ENCODE assay signal across 9 cellular contexts in the genomic region with DNA sequence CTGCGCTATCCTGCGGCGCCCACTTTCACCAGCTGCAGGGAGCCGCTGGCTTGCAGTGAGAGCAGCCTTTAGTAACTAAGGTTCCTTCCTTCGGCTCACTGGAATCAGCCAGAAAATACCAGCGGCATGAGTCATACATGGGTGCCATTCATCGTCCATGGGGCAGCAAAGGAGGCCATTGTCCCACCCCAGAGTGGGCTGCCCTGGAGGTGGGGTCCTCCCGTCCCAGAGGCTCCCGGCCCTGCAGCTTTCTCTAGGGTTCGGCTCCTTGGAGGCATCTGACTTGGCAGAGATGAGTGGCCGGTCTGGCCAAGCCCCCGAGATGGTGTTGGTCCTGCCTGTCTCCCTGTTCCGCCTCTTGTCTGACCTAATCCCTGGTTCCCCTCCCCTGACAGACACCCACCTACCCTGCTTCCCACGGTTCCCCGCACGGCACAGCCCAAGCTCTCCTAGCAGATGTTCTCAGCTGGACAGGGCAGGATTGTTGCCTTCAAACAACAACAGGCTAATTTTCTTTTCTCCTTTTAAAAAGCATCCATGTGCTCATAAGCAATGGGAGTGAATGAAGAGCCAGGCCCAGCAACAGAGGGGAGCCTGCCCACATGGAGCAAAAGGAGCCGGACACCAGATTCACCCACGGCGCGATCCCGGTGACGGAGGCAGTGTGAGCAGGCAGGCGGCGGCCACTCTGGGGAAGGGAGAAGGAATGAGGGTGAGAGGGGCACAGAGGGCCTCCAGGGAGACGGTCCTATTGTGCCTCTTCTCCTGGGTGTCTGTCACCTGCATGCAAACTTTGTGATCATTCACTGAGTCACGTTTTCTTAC.
A peak's percentile ranks its signal among the peaks of the same experiment; 100 is the strongest.
DNase-seq lines count a peak whose midpoint lies in the region; ATAC-seq and TF ChIP-seq lines count a peak whose summit lies in the region.
"Had no signal": no experiment of that assay in that cellular context is flagged by ENCODE, and none has a peak within 500 bp of the region (broad histone marks: within the 10 kb centered on the region; RNA-seq: fewer than 3 reads in every experiment).

No MANE protein-coding gene starts in this region.

- no peak overlapping the region for H3K9ac ChIP-seq in mesendoderm (ENCODE audit: low read length)

- WGBS in esophagus muscularis mucosa, result 85% methylated on average over 26 of the region's 26 CpGs
- no CpG with 5 or more reads among the region's 26 CpGs for WGBS in mesendoderm (ENCODE audit: extremely low coverage, insufficient coverage, low lambda C conversion rate)

- TF ChIP-seq POLR2A in esophagus muscularis mucosa (IDR thresholded peaks at IDR 0.05; ENCODE audit: low read depth), result no peak

- peak overlapping the region; percentile 45 to 69 (median 53) for H3K27ac ChIP-seq in esophagus muscularis mucosa (replicated peaks in 1 of 4)
- no peak overlapping the region for H3K27ac ChIP-seq in mesendoderm (ENCODE audit: low read depth, low read length)
- H3K27ac ChIP-seq in coronary artery, result peak overlapping the region in 1 of 2 donors; percentile 60

- H4K8ac ChIP-seq in mesendoderm (ENCODE audit: low read depth, low read length), result no peak overlapping the region

- H4K5ac ChIP-seq in mesendoderm (ENCODE audit: low read length), result no peak overlapping the region

- TF ChIP-seq CTCF in esophagus muscularis mucosa (IDR thresholded peaks at IDR 0.05), result no peak
- TF ChIP-seq CTCF in coronary artery (IDR thresholded peaks at IDR 0.05), result no peak

- H2BK5ac ChIP-seq in mesendoderm (ENCODE audit: low read length), result no peak overlapping the region

- TF ChIP-seq EP300 in Ishikawa (IDR thresholded peaks at IDR 0.05; ENCODE audit: borderline replicate concordance), result no peak
- TF ChIP-seq EP300 in esophagus muscularis mucosa (IDR thresholded peaks at IDR 0.05), result no peak

- H3K4me3 ChIP-seq in esophagus muscularis mucosa (no peak overlapping the region), mesendoderm (ENCODE audit: low read length) (no peak overlapping the region), coronary artery (no peak overlapping the region)

- no peaks in the 10 kb centered on the region for H3K36me3 ChIP-seq in esophagus muscularis mucosa
- H3K36me3 ChIP-seq in mesendoderm (ENCODE audit: control insufficient read depth, insufficient read depth, low read length), result no peaks in the 10 kb centered on the region

- H3K27me3 ChIP-seq in esophagus muscularis mucosa (peaks cover 0 to 23% (median 0%) of the 10 kb centered on the region in 4 donors), mesendoderm (ENCODE audit: insufficient read depth, low read length, poor library complexity) (no peaks in the 10 kb centered on the region)

- H2BK120ac ChIP-seq in mesendoderm (ENCODE audit: low read depth, low read length), result no peak overlapping the region

- H3K4me2 ChIP-seq in mesendoderm (ENCODE audit: low read length), result no peak overlapping the region

- no peak for ATAC-seq in HG03095 (IDR thresholded peaks at IDR 0.05; ENCODE audit: unreplicated experiment)
- ATAC-seq: naive thymus-derived CD8-positive, alpha-beta T cell had no signal

- no peaks in the 10 kb centered on the region for H3K79me2 ChIP-seq in mesendoderm (ENCODE audit: control insufficient read depth, insufficient read depth, low read length)

- no peaks in the 10 kb centered on the region for H3K9me3 ChIP-seq in esophagus muscularis mucosa

- no peak overlapping the region for H2AK5ac ChIP-seq in mesendoderm (ENCODE audit: low read length)

- no peak for TF ChIP-seq RAD21 in Ishikawa (IDR thresholded peaks at IDR 0.05; ENCODE audit: low read depth)

- no peak overlapping the region for H3K4ac ChIP-seq in mesendoderm (ENCODE audit: low read depth, low read length)

- peak overlapping the region; percentile 74 for H3K56ac ChIP-seq in mesendoderm (ENCODE audit: low read length)

- intact Hi-C loops in esophagus muscularis mucosa (cut with DNase I), result no loop called here

- peak overlapping the region; percentile 7 for H3K18ac ChIP-seq in mesendoderm (ENCODE audit: low read length)

- H3K23ac ChIP-seq in mesendoderm (ENCODE audit: low read length), result no peak overlapping the region

- peaks cover 0 to 35% (median 29%) of the 10 kb centered on the region in 4 donors for H3K4me1 ChIP-seq in esophagus muscularis mucosa
- peaks cover 3% of the 10 kb centered on the region for H3K4me1 ChIP-seq in mesendoderm (ENCODE audit: control insufficient read depth, low read depth, low read length)

- no peaks in the 10 kb centered on the region for H3K79me1 ChIP-seq in mesendoderm (ENCODE audit: low read length)

- DNase-seq in 8988T (peak; percentile 84), esophagus muscularis mucosa (ENCODE audit: extremely low spot score) (no peak), mesendoderm (peak; percentile 90), coronary artery (ENCODE audit: low spot score) (no peak), NOMO-1 (lab: John Stamatoyannopoulos, UW; ENCODE audit: unreplicated experiment in 2 of 2) (no peak)
- DNase-seq in activated CD4-positive, alpha-beta T cell treated with anti-CD3 and anti-CD28 coated beads, Interleukin-2, amount 50 U/mL, for 48 hours, result no peak

- no peak overlapping the region for H2BK15ac ChIP-seq in mesendoderm (replicated peaks; ENCODE audit: low read depth)

TF ChIP-seq in Ishikawa, 13 proteins besides CTCF, POLR2A, EP300 and RAD21:
- 0 out of 2 replicates have a peak, but pooled peaks have one; percentile 46 for TF ChIP-seq YY1 (IDR thresholded peaks at IDR 0.05; ENCODE audit: low read depth)
- peak; percentile 94 for TF ChIP-seq ZBTB7A (IDR thresholded peaks at IDR 0.05; ENCODE audit: low read depth)
- TF ChIP-seq, protein P1, sequence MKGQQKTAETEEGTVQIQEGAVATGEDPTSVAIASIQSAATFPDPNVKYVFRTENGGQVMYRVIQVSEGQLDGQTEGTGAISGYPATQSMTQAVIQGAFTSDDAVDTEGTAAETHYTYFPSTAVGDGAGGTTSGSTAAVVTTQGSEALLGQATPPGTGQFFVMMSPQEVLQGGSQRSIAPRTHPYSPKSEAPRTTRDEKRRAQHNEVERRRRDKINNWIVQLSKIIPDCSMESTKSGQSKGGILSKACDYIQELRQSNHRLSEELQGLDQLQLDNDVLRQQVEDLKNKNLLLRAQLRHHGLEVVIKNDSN (IDR thresholded peaks at IDR 0.05), result no peak
- peak; percentile 86 for TF ChIP-seq TEAD4 (IDR thresholded peaks at IDR 0.05)

Comparison
In these comparisons a context has a peak if more than half of its experiments do, and no peak if none do; other contexts are left out.
1. DNase-seq: peak in 8988T (single experiment) and mesendoderm (single experiment); none in esophagus muscularis mucosa (single experiment), coronary artery (single experiment), NOMO-1 (0 of 2) and activated CD4-positive, alpha-beta T cell treated with anti-CD3 and anti-CD28 coated beads, Interleukin-2, amount 50 U/mL, for 48 hours (0 of 2).